Comparison of ENCODE assay signal across 3 cellular contexts in the genomic region with DNA sequence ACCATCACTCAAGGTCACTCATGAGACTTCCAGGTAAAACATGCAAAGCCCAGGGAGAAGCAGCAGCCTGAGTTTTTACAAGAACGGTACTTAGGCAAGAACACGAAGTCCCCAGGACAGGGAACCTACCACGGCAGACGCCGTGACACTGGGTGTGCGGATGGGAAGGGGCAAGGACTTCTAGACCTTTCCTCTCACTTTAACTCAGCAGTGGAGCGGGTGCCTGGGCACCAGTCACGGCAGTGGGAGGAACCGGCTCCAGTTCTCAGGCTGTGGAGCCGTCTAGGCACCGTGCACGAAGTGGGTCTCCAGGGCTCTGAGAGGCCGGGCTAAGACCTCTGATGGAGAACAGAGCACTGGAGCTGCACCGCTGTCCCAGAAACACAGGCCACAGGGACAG.
TF ChIP-seq lines count a peak whose summit lies in the region.

No MANE protein-coding gene starts in this region.

TF ChIP-seq in HEK293, 187 proteins besides CTCF, POLR2A, EP300 and RAD21:
- no peak for TF ChIP-seq ZBTB17 (tag by site-specific recombination; IDR thresholded peaks at IDR 0.05)
- TF ChIP-seq, protein P1, sequence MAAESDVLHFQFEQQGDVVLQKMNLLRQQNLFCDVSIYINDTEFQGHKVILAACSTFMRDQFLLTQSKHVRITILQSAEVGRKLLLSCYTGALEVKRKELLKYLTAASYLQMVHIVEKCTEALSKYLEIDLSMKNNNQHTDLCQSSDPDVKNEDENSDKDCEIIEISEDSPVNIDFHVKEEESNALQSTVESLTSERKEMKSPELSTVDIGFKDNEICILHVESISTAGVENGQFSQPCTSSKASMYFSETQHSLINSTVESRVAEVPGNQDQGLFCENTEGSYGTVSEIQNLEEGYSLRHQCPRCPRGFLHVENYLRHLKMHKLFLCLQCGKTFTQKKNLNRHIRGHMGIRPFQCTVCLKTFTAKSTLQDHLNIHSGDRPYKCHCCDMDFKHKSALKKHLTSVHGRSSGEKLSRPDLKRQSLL (tag by site-specific recombination; IDR thresholded peaks at IDR 0.05): peak; percentile 57; the same call in 1 of the 2 replicates

TF ChIP-seq in WTC11, 78 proteins besides CTCF, POLR2A, EP300 and RAD21:
- TF ChIP-seq, protein P2, sequence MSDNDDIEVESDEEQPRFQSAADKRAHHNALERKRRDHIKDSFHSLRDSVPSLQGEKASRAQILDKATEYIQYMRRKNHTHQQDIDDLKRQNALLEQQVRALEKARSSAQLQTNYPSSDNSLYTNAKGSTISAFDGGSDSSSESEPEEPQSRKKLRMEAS (CRISPR knock-in tag; IDR thresholded peaks at IDR 0.05): no peak
- TF ChIP-seq, protein P3, sequence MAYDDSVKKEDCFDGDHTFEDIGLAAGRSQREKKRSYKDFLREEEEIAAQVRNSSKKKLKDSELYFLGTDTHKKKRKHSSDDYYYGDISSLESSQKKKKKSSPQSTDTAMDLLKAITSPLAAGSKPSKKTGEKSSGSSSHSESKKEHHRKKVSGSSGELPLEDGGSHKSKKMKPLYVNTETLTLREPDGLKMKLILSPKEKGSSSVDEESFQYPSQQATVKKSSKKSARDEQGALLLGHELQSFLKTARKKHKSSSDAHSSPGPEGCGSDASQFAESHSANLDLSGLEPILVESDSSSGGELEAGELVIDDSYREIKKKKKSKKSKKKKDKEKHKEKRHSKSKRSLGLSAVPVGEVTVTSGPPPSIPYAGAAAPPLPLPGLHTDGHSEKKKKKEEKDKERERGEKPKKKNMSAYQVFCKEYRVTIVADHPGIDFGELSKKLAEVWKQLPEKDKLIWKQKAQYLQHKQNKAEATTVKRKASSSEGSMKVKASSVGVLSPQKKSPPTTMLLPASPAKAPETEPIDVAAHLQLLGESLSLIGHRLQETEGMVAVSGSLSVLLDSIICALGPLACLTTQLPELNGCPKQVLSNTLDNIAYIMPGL (CRISPR knock-in tag; IDR thresholded peaks at IDR 0.05): no peak
- TF ChIP-seq SOX15 (CRISPR knock-in tag; IDR thresholded peaks at IDR 0.05): no peak
- no peak for TF ChIP-seq MXD4 (CRISPR knock-in tag; IDR thresholded peaks at IDR 0.05; ENCODE audit: borderline replicate concordance)
- TF ChIP-seq, protein P4, sequence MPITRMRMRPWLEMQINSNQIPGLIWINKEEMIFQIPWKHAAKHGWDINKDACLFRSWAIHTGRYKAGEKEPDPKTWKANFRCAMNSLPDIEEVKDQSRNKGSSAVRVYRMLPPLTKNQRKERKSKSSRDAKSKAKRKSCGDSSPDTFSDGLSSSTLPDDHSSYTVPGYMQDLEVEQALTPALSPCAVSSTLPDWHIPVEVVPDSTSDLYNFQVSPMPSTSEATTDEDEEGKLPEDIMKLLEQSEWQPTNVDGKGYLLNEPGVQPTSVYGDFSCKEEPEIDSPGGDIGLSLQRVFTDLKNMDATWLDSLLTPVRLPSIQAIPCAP (CRISPR knock-in tag; IDR thresholded peaks at IDR 0.05): no peak

TF ChIP-seq in HepG2, 621 proteins besides CTCF, POLR2A, EP300 and RAD21:
- TF ChIP-seq TBX2 (CRISPR knock-in tag; IDR thresholded peaks at IDR 0.05; ENCODE audit: borderline replicate concordance) (0 out of 2 replicates have a peak, but pooled peaks have one; percentile 16), ZNF83 (CRISPR knock-in tag; IDR thresholded peaks at IDR 0.05; ENCODE audit: borderline replicate concordance) (no peak), NFYC (CRISPR knock-in tag; IDR thresholded peaks at IDR 0.05) (no peak), ZNF350 (CRISPR knock-in tag; IDR thresholded peaks at IDR 0.05; ENCODE audit: borderline replicate concordance, low read depth) (0 out of 2 replicates have a peak, but pooled peaks have one; percentile 12), ZNF788 (CRISPR knock-in tag; IDR thresholded peaks at IDR 0.05; ENCODE audit: borderline replicate concordance) (0 out of 2 replicates have a peak, but pooled peaks have one; percentile 26), ZNF772 (CRISPR knock-in tag; IDR thresholded peaks at IDR 0.05) (peak; percentile 22; the same call in 1 of the 2 replicates), RELA (CRISPR knock-in tag; IDR thresholded peaks at IDR 0.05) (no peak), HIVEP1 (CRISPR knock-in tag; IDR thresholded peaks at IDR 0.05) (0 out of 2 replicates have a peak, but pooled peaks have one; percentile 38)
- TF ChIP-seq, protein P5, sequence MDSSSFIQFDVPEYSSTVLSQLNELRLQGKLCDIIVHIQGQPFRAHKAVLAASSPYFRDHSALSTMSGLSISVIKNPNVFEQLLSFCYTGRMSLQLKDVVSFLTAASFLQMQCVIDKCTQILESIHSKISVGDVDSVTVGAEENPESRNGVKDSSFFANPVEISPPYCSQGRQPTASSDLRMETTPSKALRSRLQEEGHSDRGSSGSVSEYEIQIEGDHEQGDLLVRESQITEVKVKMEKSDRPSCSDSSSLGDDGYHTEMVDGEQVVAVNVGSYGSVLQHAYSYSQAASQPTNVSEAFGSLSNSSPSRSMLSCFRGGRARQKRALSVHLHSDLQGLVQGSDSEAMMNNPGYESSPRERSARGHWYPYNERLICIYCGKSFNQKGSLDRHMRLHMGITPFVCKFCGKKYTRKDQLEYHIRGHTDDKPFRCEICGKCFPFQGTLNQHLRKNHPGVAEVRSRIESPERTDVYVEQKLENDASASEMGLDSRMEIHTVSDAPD (CRISPR knock-in tag; IDR thresholded peaks at IDR 0.05): no peak
